Comparison of ENCODE assay signal across 8 cellular contexts in genomic region chr4:70544279-70544870, GRCh38. TPM values are rescaled to one million over a fixed set of nuclear protein-coding genes. Genes with fewer than 3 reads are reported as not detected.
DNase-seq lines count a peak whose midpoint lies in the region; ATAC-seq and TF ChIP-seq lines count a peak whose summit lies in the region.

No MANE protein-coding gene starts in this region.

- no peak for TF ChIP-seq POLR2A in suprapubic skin (IDR thresholded peaks at IDR 0.05)

- no peak overlapping the region for H3K4me3 ChIP-seq in epithelial cell of esophagus (ENCODE audit: low read length)
- H3K4me3 ChIP-seq in suprapubic skin, result no peak overlapping the region

- no peaks in the 10 kb centered on the region for H3K36me3 ChIP-seq in suprapubic skin

- no peak overlapping the region for H3K27ac ChIP-seq in suprapubic skin

- peak; percentile 57 for ATAC-seq in GM19438 (IDR thresholded peaks at IDR 0.05; ENCODE audit: low read depth, unreplicated experiment)
- ATAC-seq in GM21717 (IDR thresholded peaks at IDR 0.05; ENCODE audit: unreplicated experiment), result no peak

- peak; percentile 78 for TF ChIP-seq CTCF in epithelial cell of esophagus (IDR thresholded peaks at IDR 0.05; ENCODE audit: insufficient read depth, low read depth, low read length, missing control alignments)
- no peak for TF ChIP-seq CTCF in suprapubic skin (IDR thresholded peaks at IDR 0.05)

- H3K4me1 ChIP-seq in suprapubic skin, result no peaks in the 10 kb centered on the region

- H3K9me3 ChIP-seq in suprapubic skin, result no peaks in the 10 kb centered on the region

- no peaks in the 10 kb centered on the region for H3K27me3 ChIP-seq in suprapubic skin

- no peak for TF ChIP-seq EP300 in suprapubic skin (IDR thresholded peaks at IDR 0.05)

- DNase-seq in AML-193 (lab: John Stamatoyannopoulos, UW) (peak; percentile 10 to 34), LoVo (ENCODE audit: low spot score) (peak; percentile 30), epithelial cell of esophagus (ENCODE audit: low read depth) (peak; percentile 47), C1 segment of cervical spinal cord (lab: John Stamatoyannopoulos, UW) (no peak), suprapubic skin (ENCODE audit: low spot score in 2 of 2) (no peak), HPDE6-E6E7 (ENCODE audit: extremely low spot score) (no peak)

RNA-seq across cellular contexts. Expression of gene AMTN, which starts 26.0 kb away (rescaled TPM):
- under 1 TPM in 2 of 4 donors, not detected in 2; 0.79 to 0.83 TPM for total RNA-seq in suprapubic skin

RNA-seq across cellular contexts. Expression of gene AMBN, which starts 47.7 kb away (rescaled TPM):
- total RNA-seq in suprapubic skin, result under 1 TPM in 2 of 4 donors, not detected in 2; 0.42 to 0.68 TPM

Comparison
In these comparisons a context has a peak if more than half of its experiments do, and no peak if none do; other contexts are left out.
1. DNase-seq: peak in AML-193 (2 of 2), LoVo (single experiment) and epithelial cell of esophagus (single experiment); none in C1 segment of cervical spinal cord (0 of 14), suprapubic skin (0 of 2) and HPDE6-E6E7 (single experiment).